In the genomic region with DNA sequence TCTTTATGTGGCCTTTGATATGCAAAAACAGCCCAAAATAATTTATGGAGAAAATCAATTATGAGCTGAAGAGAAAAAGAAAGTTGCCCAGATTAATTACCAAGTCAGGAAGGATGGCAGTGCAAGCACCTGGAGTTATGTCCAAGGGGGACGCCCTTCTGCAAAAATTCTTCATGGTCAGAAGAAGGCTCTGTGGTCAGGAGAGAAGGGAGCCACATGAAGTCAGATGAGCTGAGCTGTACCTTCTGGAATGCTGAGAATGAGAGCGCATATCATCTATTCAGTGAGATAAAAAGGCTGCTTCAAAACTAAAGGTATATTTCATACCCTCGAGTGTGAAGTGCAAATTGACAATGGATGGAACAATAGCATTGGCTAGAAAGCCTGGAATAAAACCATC, we compare ENCODE assay signal across 16 cellular contexts.
DNase-seq lines count a peak whose midpoint lies in the region; ATAC-seq lines count a peak whose summit lies in the region.
"Had no signal": no experiment of that assay in that cellular context is flagged by ENCODE, and none has a peak within 500 bp of the region (broad histone marks: within the 10 kb centered on the region; RNA-seq: fewer than 3 reads in every experiment).

No MANE protein-coding gene starts in this region.

- H3K27me3 ChIP-seq in SJSA1 (replicated peaks) = no peaks in the 10 kb centered on the region
- H3K27me3 ChIP-seq: sigmoid colon had no signal

- ATAC-seq in GM21786 (IDR thresholded peaks at IDR 0.05; ENCODE audit: unreplicated experiment) = no peak
- ATAC-seq in GM21447 (IDR thresholded peaks at IDR 0.05; ENCODE audit: unreplicated experiment) = no peak
- ATAC-seq: activated CD8-positive, alpha-beta T cell treated with anti-CD3 and anti-CD28 coated beads, Interleukin-2, amount 10 ng/mL, durations not matched to agents 7 days and 5 days; Panc1 had no signal

- H3K4me3 ChIP-seq in SJSA1 = no peak overlapping the region
- H3K4me3 ChIP-seq: sigmoid colon had no signal

- H3K27ac ChIP-seq in SJSA1 = no peak overlapping the region
- H3K27ac ChIP-seq: sigmoid colon had no signal

- H3K36me3 ChIP-seq in SJSA1 = no peaks in the 10 kb centered on the region
- H3K36me3 ChIP-seq: sigmoid colon had no signal

- H3K4me1 ChIP-seq in SJSA1 (replicated peaks) = peaks cover 16% of the 10 kb centered on the region
- H3K4me1 ChIP-seq: sigmoid colon had no signal

- DNase-seq in GM04503 (ENCODE audit: low read depth) (peak; percentile 25), SJSA1 (ENCODE audit: low read depth in 1 of 2, low spot score in 2 of 2) (peak; percentile 42 to 44), fibroblast of peridontal ligament (ENCODE audit: extremely low read depth) (peak; percentile 21), renal cortical epithelial cell (ENCODE audit: low read depth) (peak; percentile 75), NCI-H82 treated with DMSO at 0.1 percent for 48 hours (lab: John Stamatoyannopoulos, UW; ENCODE audit: unreplicated experiment) (no peak), NCI-H526 treated with DMSO at 0.1 percent for 48 hours (lab: John Stamatoyannopoulos, UW) (no peak)
- DNase-seq: activated CD8-positive, alpha-beta T cell treated with anti-CD3 and anti-CD28 coated beads, Interleukin-2, amount 10 ng/mL, durations not matched to agents 7 days and 5 days; activated naive CD4-positive, alpha-beta T cell; cerebellar nuclear complex; H7; immature natural killer cell; naive B cell; sigmoid colon had no signal

- H3K9me3 ChIP-seq in SJSA1 (replicated peaks) = no peaks in the 10 kb centered on the region
- H3K9me3 ChIP-seq: sigmoid colon had no signal

Comparison
In these comparisons a context has a peak if more than half of its experiments do, and no peak if none do; other contexts are left out.
1. DNase-seq: peak in GM04503 (single experiment), SJSA1 (2 of 2), fibroblast of peridontal ligament (single experiment) and renal cortical epithelial cell (single experiment); none in NCI-H82 treated with DMSO at 0.1 percent for 48 hours (single experiment) and NCI-H526 treated with DMSO at 0.1 percent for 48 hours (single experiment).